8 cellular contexts compared by ENCODE assay signal in the genomic region with DNA sequence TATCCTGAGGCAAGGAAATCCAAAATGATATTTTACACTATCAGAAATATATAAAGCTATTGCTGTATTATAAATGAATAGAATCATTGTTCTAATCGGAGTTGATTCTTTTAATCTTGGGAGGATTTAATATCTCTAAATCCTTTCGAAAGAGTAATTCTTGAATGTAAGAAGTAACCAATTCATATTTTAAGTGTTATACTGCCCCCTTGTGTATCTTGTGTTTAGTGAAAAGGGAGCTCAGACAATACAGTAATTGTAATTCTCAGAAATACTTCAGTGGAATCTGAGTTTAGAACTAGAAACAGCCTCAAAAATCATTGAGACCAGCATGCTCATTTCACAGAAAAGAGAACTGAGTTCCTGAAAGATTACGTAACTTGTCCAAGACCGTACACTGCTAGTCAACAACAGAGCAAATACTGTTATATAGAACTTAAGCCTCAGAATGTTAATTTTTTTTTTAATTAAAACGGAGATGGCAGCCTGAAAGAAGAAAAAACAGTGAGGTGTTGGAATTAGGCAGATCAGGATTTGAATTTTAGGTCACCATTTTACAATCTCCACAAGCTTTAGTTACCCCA. TPM values are rescaled to one million over a fixed set of nuclear protein-coding genes. Genes with fewer than 3 reads are reported as not detected.
DNase-seq lines count a peak whose midpoint lies in the region; ATAC-seq and TF ChIP-seq lines count a peak whose summit lies in the region.

No MANE protein-coding gene starts in this region.

- CTCF ChIA-PET in activated CD8-positive, alpha-beta T cell treated with anti-CD3 and anti-CD28 coated beads for 36 hours (lab: Charles Lee): interaction anchor here (0.6 to 5.4 kb wide), 39 partner anchors 8 to 1366 kb away, joined by 3 to 40 read pairs (median 3); no protein-coding TSS in a partner anchor
- CTCF ChIA-PET in activated CD8-positive, alpha-beta T cell treated with anti-CD3 and anti-CD28 coated beads, Interleukin-2, amount 10 ng/mL, durations not matched to agents 7 days and 5 days (lab: Charles Lee): interaction anchor here (0.6 to 3.9 kb wide), 25 partner anchors 10 to 352 kb away, joined by 3 to 36 read pairs (median 4); no protein-coding TSS in a partner anchor

- H3K9me3 ChIP-seq in testis (no peaks in the 10 kb centered on the region), WERI-Rb-1 (ENCODE audit: severe bottlenecking) (no peaks in the 10 kb centered on the region)

- no peaks in the 10 kb centered on the region for H3K27me3 Mint-ChIP-seq in activated CD8-positive, alpha-beta T cell treated with anti-CD3 and anti-CD28 coated beads for 36 hours
- H3K27me3 Mint-ChIP-seq in activated CD8-positive, alpha-beta T cell treated with anti-CD3 and anti-CD28 coated beads, Interleukin-2, amount 10 ng/mL, durations not matched to agents 7 days and 5 days (ENCODE audit: low read depth): peaks cover 5% of the 10 kb centered on the region

- no peak for ATAC-seq in activated CD8-positive, alpha-beta T cell treated with anti-CD3 and anti-CD28 coated beads for 36 hours
- ATAC-seq in activated CD8-positive, alpha-beta T cell treated with anti-CD3 and anti-CD28 coated beads, Interleukin-2, amount 10 ng/mL, durations not matched to agents 7 days and 5 days: no peak
- peak; percentile 79 for ATAC-seq in HG03342 (IDR thresholded peaks at IDR 0.05; ENCODE audit: unreplicated experiment)

- peak; percentile 62 for TF ChIP-seq CTCF in activated CD8-positive, alpha-beta T cell treated with anti-CD3 and anti-CD28 coated beads for 36 hours (IDR thresholded peaks at IDR 0.05)
- peak; percentile 50 to 65 (median 62) for TF ChIP-seq CTCF in testis (IDR thresholded peaks at IDR 0.05)
- TF ChIP-seq CTCF in WERI-Rb-1 (IDR thresholded peaks at IDR 0.05; ENCODE audit: low read depth, low read length): no peak

- peaks cover 10% of the 10 kb centered on the region for H3K4me1 ChIP-seq in testis

- H3K9me3 Mint-ChIP-seq in activated CD8-positive, alpha-beta T cell treated with anti-CD3 and anti-CD28 coated beads for 36 hours: no peaks in the 10 kb centered on the region
- H3K9me3 Mint-ChIP-seq in activated CD8-positive, alpha-beta T cell treated with anti-CD3 and anti-CD28 coated beads, Interleukin-2, amount 10 ng/mL, durations not matched to agents 7 days and 5 days (ENCODE audit: insufficient read depth): no peaks in the 10 kb centered on the region

- H3K4me3 ChIP-seq in testis (no peak overlapping the region), WERI-Rb-1 (ENCODE audit: low read depth, low read length) (no peak overlapping the region)

- no peak for TF ChIP-seq POLR2A in testis (IDR thresholded peaks at IDR 0.05)

- no peaks in the 10 kb centered on the region for H3K4me1 Mint-ChIP-seq in activated CD8-positive, alpha-beta T cell treated with anti-CD3 and anti-CD28 coated beads for 36 hours (ENCODE audit: low read depth)
- no peaks in the 10 kb centered on the region for H3K4me1 Mint-ChIP-seq in activated CD8-positive, alpha-beta T cell treated with anti-CD3 and anti-CD28 coated beads, Interleukin-2, amount 10 ng/mL, durations not matched to agents 7 days and 5 days (ENCODE audit: low read depth)

- no peak overlapping the region for H3K4me3 Mint-ChIP-seq in activated CD8-positive, alpha-beta T cell treated with anti-CD3 and anti-CD28 coated beads for 36 hours
- no peak overlapping the region for H3K4me3 Mint-ChIP-seq in activated CD8-positive, alpha-beta T cell treated with anti-CD3 and anti-CD28 coated beads, Interleukin-2, amount 10 ng/mL, durations not matched to agents 7 days and 5 days

- no peaks in the 10 kb centered on the region for H3K27me3 ChIP-seq in testis
- no peaks in the 10 kb centered on the region for H3K27me3 ChIP-seq in WERI-Rb-1 (ENCODE audit: insufficient read depth, low read depth, severe bottlenecking)

- 40 to 41% methylated on average over 5 of the region's 5 CpGs for WGBS in testis, 2 donors

- intact Hi-C loops in activated CD8-positive, alpha-beta T cell treated with anti-CD3 and anti-CD28 coated beads for 36 hours (cut with micrococcal nuclease): loop anchor here (2.0 to 10.0 kb wide), 2 partner anchors 349 to 1377 kb away; a partner anchor contains a TSS
- intact Hi-C loops in testis (cut with DNase I; ENCODE audit: low total_unique reads): no loop called here

- H3K36me3 Mint-ChIP-seq in activated CD8-positive, alpha-beta T cell treated with anti-CD3 and anti-CD28 coated beads for 36 hours (ENCODE audit: low read depth): no peaks in the 10 kb centered on the region
- H3K36me3 Mint-ChIP-seq in activated CD8-positive, alpha-beta T cell treated with anti-CD3 and anti-CD28 coated beads, Interleukin-2, amount 10 ng/mL, durations not matched to agents 7 days and 5 days (ENCODE audit: low read depth): no peaks in the 10 kb centered on the region

- H3K36me3 ChIP-seq in testis (ENCODE audit: low read depth, missing control alignments) (no peaks in the 10 kb centered on the region), WERI-Rb-1 (no peaks in the 10 kb centered on the region)

- no peak for DNase-seq in activated CD8-positive, alpha-beta T cell treated with anti-CD3 and anti-CD28 coated beads for 36 hours
- no peak for DNase-seq in activated CD8-positive, alpha-beta T cell treated with anti-CD3 and anti-CD28 coated beads, Interleukin-2, amount 10 ng/mL, durations not matched to agents 7 days and 5 days
- DNase-seq in NCI-H446 (lab: John Stamatoyannopoulos, UW): peak; percentile 52 to 85
- DNase-seq in astrocyte of the hippocampus (ENCODE audit: low read depth, low spot score): peak; percentile 76
- peak; percentile 14 for DNase-seq in iPS DF 4.7 (ENCODE audit: extremely low read depth, low spot score)
- no peak for DNase-seq in testis
- DNase-seq in WERI-Rb-1: no peak

- H3K27ac ChIP-seq in testis (peak overlapping the region; percentile 14 to 52), WERI-Rb-1 (no peak overlapping the region)

- POLR2A ChIA-PET in activated CD8-positive, alpha-beta T cell treated with anti-CD3 and anti-CD28 coated beads for 36 hours (lab: Charles Lee): no interaction called here
- POLR2A ChIA-PET in activated CD8-positive, alpha-beta T cell treated with anti-CD3 and anti-CD28 coated beads, Interleukin-2, amount 10 ng/mL, durations not matched to agents 7 days and 5 days (lab: Charles Lee): no interaction called here

- no peak overlapping the region for H3K27ac Mint-ChIP-seq in activated CD8-positive, alpha-beta T cell treated with anti-CD3 and anti-CD28 coated beads for 36 hours
- H3K27ac Mint-ChIP-seq in activated CD8-positive, alpha-beta T cell treated with anti-CD3 and anti-CD28 coated beads, Interleukin-2, amount 10 ng/mL, durations not matched to agents 7 days and 5 days: no peak overlapping the region

RNA-seq across cellular contexts. Expression of a gene that starts 42.9 kb away (rescaled TPM):
- under 1 TPM; 0.20 to 0.32 TPM for total RNA-seq in activated CD8-positive, alpha-beta T cell treated with anti-CD3 and anti-CD28 coated beads for 36 hours
- total RNA-seq in activated CD8-positive, alpha-beta T cell treated with anti-CD3 and anti-CD28 coated beads, Interleukin-2, amount 10 ng/mL, durations not matched to agents 7 days and 5 days: 1 to 10 TPM; 2.0 to 2.4 TPM
- total RNA-seq in testis: 10 to 100 TPM; 23.2 to 29.3 TPM
- 32.1 TPM for polyA plus RNA-seq in testis (ENCODE audit: insufficient read depth, low read depth, low replicate concordance)

Comparison
In these comparisons a context has a peak if more than half of its experiments do, and no peak if none do; other contexts are left out.
1. DNase-seq: peak in NCI-H446 (2 of 2), astrocyte of the hippocampus (single experiment) and iPS DF 4.7 (single experiment); none in activated CD8-positive, alpha-beta T cell treated with anti-CD3 and anti-CD28 coated beads for 36 hours (single experiment), activated CD8-positive, alpha-beta T cell treated with anti-CD3 and anti-CD28 coated beads, Interleukin-2, amount 10 ng/mL, durations not matched to agents 7 days and 5 days (single experiment), testis (single experiment) and WERI-Rb-1 (single experiment).
2. RNA of a gene that starts 42.9 kb away (total RNA-seq): 23.2 to 29.3 TPM in testis; 2.0 to 2.4 TPM in activated CD8-positive, alpha-beta T cell treated with anti-CD3 and anti-CD28 coated beads, Interleukin-2, amount 10 ng/mL, durations not matched to agents 7 days and 5 days and 0.20 to 0.32 TPM in activated CD8-positive, alpha-beta T cell treated with anti-CD3 and anti-CD28 coated beads for 36 hours; every median in the first group is over 4 times any median in the second.